In genomic region chr10:117201826-117202225, GRCh38 we compare ENCODE assay signal across 10 cellular contexts. TPM values are rescaled to one million over a fixed set of nuclear protein-coding genes. Genes with fewer than 3 reads are reported as not detected.
"Had no signal": no experiment of that assay in that cellular context is flagged by ENCODE, and none has a peak within 500 bp of the region (broad histone marks: within the 10 kb centered on the region; RNA-seq: fewer than 3 reads in every experiment).

No MANE protein-coding gene starts in this region.

- H3K4me1 ChIP-seq: HAP-1 had no signal

- H2AFZ ChIP-seq: GM23248 had no signal

- H3K27ac ChIP-seq: GM23248 had no signal

- H3K9me3 ChIP-seq: HAP-1 had no signal

- H3K36me3 ChIP-seq: HAP-1 had no signal

- H3K9ac ChIP-seq: GM23248 had no signal

- H3K4me3 ChIP-seq: GM23248, HAP-1, K562 had no signal

- ATAC-seq: HCT116, K562 had no signal

- DNase-seq: GM23248, GOT3, H7, HFFc6, IMR-90 had no signal

RNA-seq across cellular contexts. Expression of gene KCNK18, which starts 4.5 kb away (rescaled TPM):
- total RNA-seq: GM23248, H4, H7, HFFc6, HT-29, IMR-90, K562 had no signal
- polyA plus RNA-seq: GM23248, IMR-90, K562 had no signal

RNA-seq across cellular contexts. Expression of gene SLC18A2, which starts 39.1 kb away (rescaled TPM):
- total RNA-seq: GM23248, HFFc6, HT-29, IMR-90 had no signal
- polyA plus RNA-seq: IMR-90 had no signal
